ENCODE assay signal across 10 cellular contexts in genomic region chr10:110868981-110869380, GRCh38. TPM values are rescaled to one million over a fixed set of nuclear protein-coding genes. Genes with fewer than 3 reads are reported as not detected.
DNase-seq lines count a peak whose midpoint lies in the region; ATAC-seq and TF ChIP-seq lines count a peak whose summit lies in the region.
"Had no signal": no experiment of that assay in that cellular context is flagged by ENCODE, and none has a peak within 500 bp of the region (broad histone marks: within the 10 kb centered on the region; RNA-seq: fewer than 3 reads in every experiment).

No MANE protein-coding gene starts in this region.

- H3K4me1 ChIP-seq in CD8-positive, alpha-beta memory T cell (ENCODE audit: insufficient read depth, low read length) = peaks cover 75% of the 10 kb centered on the region
- H3K4me1 ChIP-seq in naive thymus-derived CD4-positive, alpha-beta T cell (ENCODE audit: control insufficient read depth in 2 of 2, insufficient read depth in 2 of 2, low read length in 2 of 2) = peaks cover 72 to 74% of the 10 kb centered on the region in 2 donors
- peaks cover 47% of the 10 kb centered on the region for H3K4me1 ChIP-seq in MM.1S (ENCODE audit: low read length)

- CTCF ChIA-PET in CD8-positive, alpha-beta memory T cell (lab: Charles Lee) = interaction anchor here (1.2 kb wide), 2 partner anchors 8 to 23 kb away, joined by 3 to 4 read pairs; no protein-coding TSS in a partner anchor
- CTCF ChIA-PET in naive thymus-derived CD4-positive, alpha-beta T cell (lab: Charles Lee) = interaction anchor here (0.6 to 2.5 kb wide), 5 partner anchors 11 to 959 kb away, joined by 3 to 7 read pairs (median 3); no protein-coding TSS in a partner anchor

- TF ChIP-seq CTCF in CD14-positive monocyte (IDR thresholded peaks at IDR 0.05) (no peak), MM.1S (IDR thresholded peaks at IDR 0.05; ENCODE audit: low read length) (no peak)

- peak overlapping the region; percentile 80 to 100 (median 94) for H3K4me3 Mint-ChIP-seq in CD8-positive, alpha-beta memory T cell
- H3K4me3 Mint-ChIP-seq in activated T-helper 17 cell treated with anti-CD3 and anti-CD28 coated beads, Interleukin-2, amount 50 U/mL, for 72 hours = peak overlapping the region; percentile 85
- H3K4me3 Mint-ChIP-seq in naive thymus-derived CD4-positive, alpha-beta T cell = peak overlapping the region; percentile 79 to 99 (median 96)
- H3K4me3 Mint-ChIP-seq in CD14-positive monocyte = no peak overlapping the region

- peaks cover 75 to 79% (median 77%) of the 10 kb centered on the region in 3 donors for H3K4me1 Mint-ChIP-seq in CD8-positive, alpha-beta memory T cell
- H3K4me1 Mint-ChIP-seq in activated T-helper 17 cell treated with anti-CD3 and anti-CD28 coated beads, Interleukin-2, amount 50 U/mL, for 72 hours = peaks cover 52% of the 10 kb centered on the region
- H3K4me1 Mint-ChIP-seq in naive thymus-derived CD4-positive, alpha-beta T cell = peaks cover 66 to 84% (median 76%) of the 10 kb centered on the region in 7 donors
- H3K4me1 Mint-ChIP-seq in CD14-positive monocyte = peaks cover 70% of the 10 kb centered on the region

- H4K20me1 ChIP-seq in MM.1S (ENCODE audit: insufficient read depth, low read length) = no peaks in the 10 kb centered on the region

- H3K9me3 ChIP-seq in CD8-positive, alpha-beta memory T cell (ENCODE audit: low read length) = no peaks in the 10 kb centered on the region
- H3K9me3 ChIP-seq in naive thymus-derived CD4-positive, alpha-beta T cell (ENCODE audit: control insufficient read depth in 2 of 3, low read length in 3 of 3) = no peaks in the 10 kb centered on the region
- H3K9me3 ChIP-seq in MM.1S (replicated peaks; ENCODE audit: insufficient read depth, low read length) = no peaks in the 10 kb centered on the region

- intact Hi-C loops in naive thymus-derived CD4-positive, alpha-beta T cell (cut with micrococcal nuclease) = loop anchor here (5.0 to 10.0 kb wide), 5 partner anchors 302 to 944 kb away; partner anchors contain the start of genes DUSP5 (in 1 of the 2), SMC3 (in 1 of the 2) and XPNPEP1 (in 1 of the 2)
- intact Hi-C loops in CD14-positive monocyte (cut with micrococcal nuclease) = no loop called here

- DNase-seq in CD8-positive, alpha-beta memory T cell = peak; percentile 47 to 85 (median 79)
- DNase-seq in KBM-7 (peak; percentile 72), NCI-H526 treated with DMSO at 0.1 percent for 48 hours (lab: John Stamatoyannopoulos, UW) (no peak), CD14-positive monocyte (ENCODE audit: low spot score) (no peak), MM.1S (no peak)
- peak in 7 of 9 donors; percentile 64 to 82 (median 79) for DNase-seq in naive thymus-derived CD4-positive, alpha-beta T cell
- DNase-seq: NCI-H2029, OCI-M1 had no signal

- H3K4me2 ChIP-seq in MM.1S (ENCODE audit: low read depth, low read length) = no peak overlapping the region

- no peak overlapping the region for H2AFZ ChIP-seq in MM.1S (ENCODE audit: low read length)

- H3K9me3 Mint-ChIP-seq in CD8-positive, alpha-beta memory T cell = no peaks in the 10 kb centered on the region
- H3K9me3 Mint-ChIP-seq in activated T-helper 17 cell treated with anti-CD3 and anti-CD28 coated beads, Interleukin-2, amount 50 U/mL, for 72 hours = no peaks in the 10 kb centered on the region
- H3K9me3 Mint-ChIP-seq in naive thymus-derived CD4-positive, alpha-beta T cell = peaks cover 0 to 7% (median 0%) of the 10 kb centered on the region in 11 donors
- no peaks in the 10 kb centered on the region for H3K9me3 Mint-ChIP-seq in CD14-positive monocyte

- H3K27me3 Mint-ChIP-seq in CD8-positive, alpha-beta memory T cell = peaks cover 0 to 1% of the 10 kb centered on the region in 2 donors
- H3K27me3 Mint-ChIP-seq in activated T-helper 17 cell treated with anti-CD3 and anti-CD28 coated beads, Interleukin-2, amount 50 U/mL, for 72 hours = no peaks in the 10 kb centered on the region
- peaks cover 0 to 2% (median 0%) of the 10 kb centered on the region in 5 donors for H3K27me3 Mint-ChIP-seq in naive thymus-derived CD4-positive, alpha-beta T cell
- peaks cover 0 to 2% (median 0%) of the 10 kb centered on the region in 3 donors for H3K27me3 Mint-ChIP-seq in CD14-positive monocyte (ENCODE audit: low read depth in 3 of 3)

- H3K79me2 ChIP-seq in MM.1S (ENCODE audit: low read length) = peaks cover 20% of the 10 kb centered on the region

- no peaks in the 10 kb centered on the region for H3K36me3 ChIP-seq in CD8-positive, alpha-beta memory T cell (ENCODE audit: insufficient read depth, low read length)
- peaks cover 0 to 8% (median 0%) of the 10 kb centered on the region in 3 experiments for H3K36me3 ChIP-seq in naive thymus-derived CD4-positive, alpha-beta T cell (ENCODE audit: control insufficient read depth in 2 of 3, insufficient read depth in 3 of 3, low read length in 3 of 3)
- H3K36me3 ChIP-seq in MM.1S (replicated peaks; ENCODE audit: insufficient read depth, low read length) = no peaks in the 10 kb centered on the region

- no peak overlapping the region for H3K9ac ChIP-seq in MM.1S (ENCODE audit: low read length)

- peak overlapping the region; percentile 68 for H3K4me3 ChIP-seq in CD8-positive, alpha-beta memory T cell (ENCODE audit: low read length)
- H3K4me3 ChIP-seq in naive thymus-derived CD4-positive, alpha-beta T cell (ENCODE audit: low read length) = peak overlapping the region; percentile 27
- no peak overlapping the region for H3K4me3 ChIP-seq in MM.1S (ENCODE audit: low read length)

- peaks cover 46% of the 10 kb centered on the region for H3F3A ChIP-seq in MM.1S (ENCODE audit: insufficient read depth, low read length)

- in situ Hi-C loops in KBM-7 (cut with MboI; ENCODE audit: low pct_unique_long_range_greater_than_20kb, low sequenced_read_pairs) = no loop called here

- H3K27ac ChIP-seq in CD8-positive, alpha-beta memory T cell (ENCODE audit: low read depth, low read length) = peak overlapping the region; percentile 13
- H3K27ac ChIP-seq in naive thymus-derived CD4-positive, alpha-beta T cell (ENCODE audit: low read depth, low read length) = peak overlapping the region; percentile 100
- no peak overlapping the region for H3K27ac ChIP-seq in MM.1S (ENCODE audit: low read length)

- no peaks in the 10 kb centered on the region for H3K9me2 ChIP-seq in MM.1S (replicated peaks; ENCODE audit: insufficient read depth, low read length)

- POLR2A ChIA-PET in CD8-positive, alpha-beta memory T cell (lab: Charles Lee) = interaction anchor here (1.5 kb wide), 1 partner anchor 50 kb away, joined by 3 read pairs; the partner anchor contains the start of genes BBIP1 and SHOC2
- POLR2A ChIA-PET in naive thymus-derived CD4-positive, alpha-beta T cell (lab: Charles Lee) = interaction anchor here (1.3 to 4.6 kb wide), 6 partner anchors 8 to 66 kb away, joined by 3 to 46 read pairs (median 7); partner anchors contain the start of genes BBIP1 and SHOC2

- H3K27ac Mint-ChIP-seq in CD8-positive, alpha-beta memory T cell = peak overlapping the region; percentile 97 to 100 (median 98)
- peak overlapping the region; percentile 88 for H3K27ac Mint-ChIP-seq in activated T-helper 17 cell treated with anti-CD3 and anti-CD28 coated beads, Interleukin-2, amount 50 U/mL, for 72 hours
- H3K27ac Mint-ChIP-seq in naive thymus-derived CD4-positive, alpha-beta T cell = peak overlapping the region; percentile 94 to 100 (median 99)
- peak overlapping the region in 1 of 7 donors; percentile 48 for H3K27ac Mint-ChIP-seq in CD14-positive monocyte

- ATAC-seq in activated T-helper 17 cell treated with anti-CD3 and anti-CD28 coated beads, Interleukin-2, amount 50 U/mL, for 72 hours (replicated peaks) = no peak
- peak; percentile 14 for ATAC-seq in naive thymus-derived CD4-positive, alpha-beta T cell
- no peak for ATAC-seq in HG02642 (IDR thresholded peaks at IDR 0.05; ENCODE audit: poor library complexity, unreplicated experiment)

- H3K36me3 Mint-ChIP-seq in CD8-positive, alpha-beta memory T cell = peaks cover 4 to 23% (median 4%) of the 10 kb centered on the region in 3 donors
- H3K36me3 Mint-ChIP-seq in activated T-helper 17 cell treated with anti-CD3 and anti-CD28 coated beads, Interleukin-2, amount 50 U/mL, for 72 hours (ENCODE audit: low read depth) = peaks cover 22% of the 10 kb centered on the region
- peaks cover 0 to 20% (median 4%) of the 10 kb centered on the region in 5 donors for H3K36me3 Mint-ChIP-seq in naive thymus-derived CD4-positive, alpha-beta T cell
- no peaks in the 10 kb centered on the region for H3K36me3 Mint-ChIP-seq in CD14-positive monocyte

- no peaks in the 10 kb centered on the region for H3K27me3 ChIP-seq in CD8-positive, alpha-beta memory T cell (ENCODE audit: insufficient read depth, low read length, poor library complexity, severe bottlenecking)
- no peaks in the 10 kb centered on the region for H3K27me3 ChIP-seq in naive thymus-derived CD4-positive, alpha-beta T cell (ENCODE audit: control insufficient read depth in 2 of 2, insufficient read depth in 2 of 2, low read length in 2 of 2)
- H3K27me3 ChIP-seq in MM.1S (replicated peaks; ENCODE audit: insufficient read depth, low read length) = no peaks in the 10 kb centered on the region

RNA-seq across cellular contexts. Expression of gene PDCD4, which starts 2.7 kb away (rescaled TPM):
- 10 to 100 TPM; 88.4 to 96.1 TPM for total RNA-seq in CD8-positive, alpha-beta memory T cell
- 540 TPM for polyA plus RNA-seq in CD8-positive, alpha-beta memory T cell
- 100 to 1,000 TPM in 1 of 2 donors, 10 to 100 TPM in 1; 59.0 to 140 TPM for total RNA-seq in activated T-helper 17 cell treated with anti-CD3 and anti-CD28 coated beads, Interleukin-2, amount 50 U/mL, for 72 hours
- 100 to 1,000 TPM in 4 of 5 experiments, 10 to 100 TPM in 1; 93.7 to 283 (median 223) TPM for total RNA-seq in naive thymus-derived CD4-positive, alpha-beta T cell
- polyA plus RNA-seq in naive thymus-derived CD4-positive, alpha-beta T cell = 100 to 1,000 TPM; 253 to 295 TPM
- polyA plus RNA-seq in CD14-positive monocyte = 10 to 100 TPM; 48.6 to 53.4 TPM

RNA-seq across cellular contexts. Expression of gene BBIP1, which starts 50.0 kb away (rescaled TPM):
- total RNA-seq in CD8-positive, alpha-beta memory T cell = 10 to 100 TPM; 36.4 to 41.1 TPM
- polyA plus RNA-seq in CD8-positive, alpha-beta memory T cell = 34.9 TPM
- 10 to 100 TPM; 24.1 to 40.0 TPM for total RNA-seq in activated T-helper 17 cell treated with anti-CD3 and anti-CD28 coated beads, Interleukin-2, amount 50 U/mL, for 72 hours
- total RNA-seq in naive thymus-derived CD4-positive, alpha-beta T cell = 10 to 100 TPM; 22.2 to 64.2 (median 44.6) TPM
- 10 to 100 TPM; 31.5 to 32.5 TPM for polyA plus RNA-seq in naive thymus-derived CD4-positive, alpha-beta T cell
- 10 to 100 TPM; 26.6 to 41.1 TPM for polyA plus RNA-seq in CD14-positive monocyte

RNA-seq across cellular contexts. Expression of gene SHOC2, which starts 50.4 kb away (rescaled TPM):
- 10 to 100 TPM; 57.4 to 63.1 TPM for total RNA-seq in CD8-positive, alpha-beta memory T cell
- 57.5 TPM for polyA plus RNA-seq in CD8-positive, alpha-beta memory T cell
- total RNA-seq in activated T-helper 17 cell treated with anti-CD3 and anti-CD28 coated beads, Interleukin-2, amount 50 U/mL, for 72 hours = 10 to 100 TPM; 38.3 to 39.6 TPM
- total RNA-seq in naive thymus-derived CD4-positive, alpha-beta T cell = 10 to 100 TPM; 48.2 to 71.7 (median 60.6) TPM
- 10 to 100 TPM; 51.6 to 60.2 TPM for polyA plus RNA-seq in naive thymus-derived CD4-positive, alpha-beta T cell
- polyA plus RNA-seq in CD14-positive monocyte = 10 to 100 TPM; 68.9 to 69.9 TPM

Comparison
In these comparisons a context has a peak if more than half of its experiments do, and no peak if none do; other contexts are left out.
1. DNase-seq: peak in CD8-positive, alpha-beta memory T cell (5 of 5), KBM-7 (single experiment) and naive thymus-derived CD4-positive, alpha-beta T cell (7 of 9); none in NCI-H526 treated with DMSO at 0.1 percent for 48 hours (single experiment), CD14-positive monocyte (single experiment) and MM.1S (single experiment).
2. H3K4me3 Mint-ChIP-seq: peak in CD8-positive, alpha-beta memory T cell (7 of 7), activated T-helper 17 cell treated with anti-CD3 and anti-CD28 coated beads, Interleukin-2, amount 50 U/mL, for 72 hours (single experiment) and naive thymus-derived CD4-positive, alpha-beta T cell (10 of 10); none in CD14-positive monocyte (0 of 2).
3. intact Hi-C loops: an anchor here in naive thymus-derived CD4-positive, alpha-beta T cell (5.0 to 10.0 kb wide); none called in CD14-positive monocyte.